ENCODE assay signal across 31 cellular contexts in the genomic region with DNA sequence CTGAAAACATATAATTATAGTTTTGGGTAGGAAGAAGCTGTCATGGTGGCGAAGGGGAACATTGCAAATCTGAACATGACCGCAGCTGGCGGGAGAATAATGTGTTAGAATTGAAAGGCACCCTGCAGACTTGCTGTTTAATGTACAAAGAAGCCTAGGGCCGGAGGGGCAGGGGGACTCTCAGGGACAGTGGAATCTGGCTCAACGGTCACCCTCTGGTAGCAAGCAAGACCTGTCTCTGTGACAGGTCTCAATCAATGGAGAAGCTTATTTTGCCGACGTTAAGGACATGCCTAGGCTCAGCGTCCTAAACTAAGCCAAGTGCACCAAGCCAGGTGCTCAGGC.
A peak's percentile ranks its signal among the peaks of the same experiment; 100 is the strongest.
DNase-seq lines count a peak whose midpoint lies in the region; ATAC-seq and TF ChIP-seq lines count a peak whose summit lies in the region.
"Had no signal": no experiment of that assay in that cellular context is flagged by ENCODE, and none has a peak within 500 bp of the region (broad histone marks: within the 10 kb centered on the region; RNA-seq: fewer than 3 reads in every experiment).

No MANE protein-coding gene starts in this region.

- ATAC-seq in Right ventricle myocardium inferior (no peak), GM21723 (IDR thresholded peaks at IDR 0.05; ENCODE audit: unreplicated experiment) (no peak), HG03460 (IDR thresholded peaks at IDR 0.05; ENCODE audit: unreplicated experiment) (no peak), GM21529 (IDR thresholded peaks at IDR 0.05; ENCODE audit: unreplicated experiment) (no peak)
- ATAC-seq: activated naive CD8-positive, alpha-beta T cell treated with anti-CD3 and anti-CD28 coated beads, Interleukin-2, amount 50 U/mL, for 24 hours; GM12878; HepG2 had no signal

- no peaks in the 10 kb centered on the region for H3K9me3 ChIP-seq in left ventricle myocardium inferior (replicated peaks)
- H3K9me3 ChIP-seq: BE2C, pancreas, Peyer's patch, vagina had no signal

- TF ChIP-seq CTCF in left ventricle myocardium inferior (IDR thresholded peaks at IDR 0.05; ENCODE audit: borderline replicate concordance), result no peak

- H3K27me3 ChIP-seq in left ventricle myocardium inferior (ENCODE audit: low read depth), result no peaks in the 10 kb centered on the region
- H3K27me3 ChIP-seq: BE2C, pancreas, Peyer's patch, vagina had no signal

- H3K27ac ChIP-seq in left ventricle myocardium inferior (replicated peaks) (peak overlapping the region; percentile 79), caudate nucleus (ENCODE audit: low read depth, low read length) (peak overlapping the region; percentile 9)
- H3K27ac ChIP-seq: Peyer's patch, vagina had no signal

- H3K4me1 ChIP-seq in left ventricle myocardium inferior, result peaks cover 70% of the 10 kb centered on the region
- H3K4me1 ChIP-seq: BE2C, Peyer's patch, vagina had no signal

- no peaks in the 10 kb centered on the region for H3K36me3 ChIP-seq in left ventricle myocardium inferior
- H3K36me3 ChIP-seq: BE2C, pancreas, Peyer's patch, vagina had no signal

- DNase-seq in left ventricle myocardium inferior (no peak), Right ventricle myocardium inferior (ENCODE audit: missing footprints) (no peak), caudate nucleus (lab: John Stamatoyannopoulos, UW) (peak in 4 of 61 donors; percentile 9 to 51 (median 34)), inferior parietal cortex (ENCODE audit: extremely low spot score) (peak; percentile 32), NCI-H2196 (lab: John Stamatoyannopoulos, UW; ENCODE audit: unreplicated experiment) (no peak)
- DNase-seq: activated CD4-positive, alpha-beta memory T cell treated with anti-CD3 and anti-CD28 coated beads for 36 hours; activated CD4-positive, alpha-beta T cell treated with anti-CD3 and anti-CD28 coated beads for 1 hour; activated naive CD4-positive, alpha-beta T cell; activated naive CD8-positive, alpha-beta T cell treated with anti-CD3 and anti-CD28 coated beads, Interleukin-2, amount 50 U/mL, for 24 hours; BE2C; CD8-positive, alpha-beta memory T cell; cerebellar nuclear complex; DMS 273 treated with DMSO at 0.1 percent for 48 hours; H7; immature natural killer cell; Karpas-422; mesenchymal stem cell; NCI-H1436; NCI-H510A treated with DMSO at 0.1 percent for 48 hours; nephron progenitor cell; pancreas; Peyer's patch; stimulated activated naive CD4-positive, alpha-beta T cell treated with Interleukin-2 at 50 U/mL for 16 hours; SW 1271 had no signal

- H3K4me3 ChIP-seq in left ventricle myocardium inferior, result no peak overlapping the region
- H3K4me3 ChIP-seq: GM12878, pancreas, Peyer's patch, smooth muscle cell, vagina had no signal

- intact Hi-C loops in left ventricle myocardium inferior (cut with micrococcal nuclease), result no loop called here
- intact Hi-C loops in Right ventricle myocardium inferior (cut with DNase I), result no loop called here
